ENCODE assay signal across 22 cellular contexts in the genomic region with DNA sequence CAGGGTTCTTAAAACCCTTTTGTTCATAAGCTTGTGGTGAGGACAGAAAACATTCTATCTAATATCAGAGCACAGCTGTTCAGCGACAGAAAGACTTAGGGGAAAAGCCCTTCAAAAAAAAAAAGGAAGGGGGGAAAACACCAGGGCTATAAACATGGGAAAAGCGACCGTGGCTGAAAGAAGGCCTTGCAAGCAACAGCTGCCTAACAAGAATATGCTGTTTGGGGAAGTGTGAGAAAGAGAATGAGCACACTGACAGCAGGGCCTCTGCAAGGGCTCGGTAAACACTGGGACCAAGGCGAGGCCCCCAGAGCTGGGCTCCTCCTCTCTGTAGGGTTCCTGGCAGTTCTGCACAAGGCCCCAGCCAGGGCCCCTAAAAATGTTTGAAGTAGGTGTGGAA. TPM values are rescaled to one million over a fixed set of nuclear protein-coding genes. Genes with fewer than 3 reads are reported as not detected.
DNase-seq lines count a peak whose midpoint lies in the region; ATAC-seq and TF ChIP-seq lines count a peak whose summit lies in the region.
"Had no signal": no experiment of that assay in that cellular context is flagged by ENCODE, and none has a peak within 500 bp of the region (broad histone marks: within the 10 kb centered on the region; RNA-seq: fewer than 3 reads in every experiment).

No MANE protein-coding gene starts in this region.

- H3K27ac Mint-ChIP-seq in WTC11 (no peak overlapping the region), neural progenitor cell (peak overlapping the region; percentile 54)
- H3K27ac Mint-ChIP-seq: HFFc6 had no signal

- ATAC-seq in WTC11 (peak; percentile 48; the same call in 1 of the 2 replicates), HG03442 (IDR thresholded peaks at IDR 0.05; ENCODE audit: unreplicated experiment) (no peak), HG03108 (IDR thresholded peaks at IDR 0.05; ENCODE audit: unreplicated experiment) (no peak)
- ATAC-seq: Panc1 had no signal

- H3K9me3 Mint-ChIP-seq in WTC11: no peaks in the 10 kb centered on the region
- peaks cover 3% of the 10 kb centered on the region for H3K9me3 Mint-ChIP-seq in neural progenitor cell

- H2AFZ ChIP-seq in neural progenitor cell (replicated peaks): peak overlapping the region; percentile 58

- H3K4me3 Mint-ChIP-seq in WTC11 (no peak overlapping the region), neural progenitor cell (no peak overlapping the region)
- H3K4me3 Mint-ChIP-seq: HFFc6 had no signal

- peaks cover 13% of the 10 kb centered on the region; the same call in 1 of the 2 replicates for H3K4me1 ChIP-seq in HUES64 (ENCODE audit: insufficient read depth, low read length)
- H3K4me1 ChIP-seq in neural progenitor cell: peaks cover 19% of the 10 kb centered on the region
- no peaks in the 10 kb centered on the region for H3K4me1 ChIP-seq in uterus
- H3K4me1 ChIP-seq: BE2C, sigmoid colon, testis had no signal

- H3K79me2 ChIP-seq in neural progenitor cell (ENCODE audit: low read depth): no peaks in the 10 kb centered on the region

- H3K9me3 ChIP-seq in HUES64 (ENCODE audit: insufficient read depth, low read depth, low read length) (no peaks in the 10 kb centered on the region), neural progenitor cell (ENCODE audit: low read depth) (no peaks in the 10 kb centered on the region), uterus (no peaks in the 10 kb centered on the region)
- H3K9me3 ChIP-seq: BE2C, sigmoid colon, testis had no signal

- H3K27me3 Mint-ChIP-seq in WTC11 (ENCODE audit: low read depth) (peaks cover 4% of the 10 kb centered on the region), neural progenitor cell (ENCODE audit: insufficient read depth, low read depth) (peaks cover 2% of the 10 kb centered on the region)

- POLR2A ChIA-PET in WTC11 (lab: Charles Lee): interaction anchor here (0.7 kb wide), 1 partner anchor 82 kb away, joined by 3 read pairs; no protein-coding TSS in a partner anchor

- no peak for TF ChIP-seq POLR2A in uterus (IDR thresholded peaks at IDR 0.05)

- peak overlapping the region; percentile 19 for H3K4me2 ChIP-seq in neural progenitor cell

- H3K4me3 ChIP-seq in GM12865 (ENCODE audit: low read depth, low read length): no peak overlapping the region
- H3K4me3 ChIP-seq in HUES64 (ENCODE audit: low read length): no peak overlapping the region
- H3K4me3 ChIP-seq in neural progenitor cell: no peak overlapping the region
- no peak overlapping the region for H3K4me3 ChIP-seq in uterus
- H3K4me3 ChIP-seq: sigmoid colon, testis had no signal

- CTCF ChIA-PET in WTC11 (lab: Charles Lee): interaction anchor here (1.0 to 1.1 kb wide), 2 partner anchors 30 to 130 kb away, joined by 3 to 4 read pairs; no protein-coding TSS in a partner anchor

- TF ChIP-seq CTCF in GM12865 (IDR thresholded peaks at IDR 0.05; ENCODE audit: insufficient read depth, low read depth, low read length, missing control alignments) (no peak), WTC11 (IDR thresholded peaks at IDR 0.05) (no peak), neural progenitor cell (IDR thresholded peaks at IDR 0.05) (no peak), uterus (IDR thresholded peaks at IDR 0.05) (no peak)

- no peaks in the 10 kb centered on the region for H4K20me1 ChIP-seq in neural progenitor cell (ENCODE audit: low read depth)

- H3K4me1 Mint-ChIP-seq in WTC11: peaks cover 36% of the 10 kb centered on the region
- peaks cover 25% of the 10 kb centered on the region for H3K4me1 Mint-ChIP-seq in neural progenitor cell

- H3K36me3 Mint-ChIP-seq in WTC11 (peaks cover 3% of the 10 kb centered on the region; the same call in 1 of the 2 replicates), neural progenitor cell (no peaks in the 10 kb centered on the region)

- WGBS in HUES64: 50% methylated on average over 5 of the region's 5 CpGs

- intact Hi-C loops in uterus (cut with DNase I; ENCODE audit: low total_unique reads): no loop called here

- H3K27me3 ChIP-seq in HUES64 (ENCODE audit: insufficient read depth, low read length) (no peaks in the 10 kb centered on the region), neural progenitor cell (no peaks in the 10 kb centered on the region), uterus (no peaks in the 10 kb centered on the region)
- H3K27me3 ChIP-seq: sigmoid colon, testis had no signal

- 0 out of 2 replicates have a peak overlapping the region, but pooled peaks have one; percentile 2 for H3K9ac ChIP-seq in HUES64 (ENCODE audit: low read depth, low read length)
- no peak overlapping the region for H3K9ac ChIP-seq in neural progenitor cell

- DNase-seq in GM12865 (ENCODE audit: low read depth) (peak; percentile 62), WTC11 (ENCODE audit: low spot score) (no peak), neural progenitor cell (ENCODE audit: low spot score) (peak; percentile 10), uterus (no peak), C1 segment of cervical spinal cord (lab: John Stamatoyannopoulos, UW) (no peak)
- DNase-seq: activated effector memory CD4-positive, alpha-beta T cell treated with anti-CD3 and anti-CD28 coated beads, Interleukin-2, amount 50 U/mL, for 16 hours; anterior cingulate cortex; BE2C; DMS53; foreskin melanocyte; HFFc6; NCI-H2029; NCI-H524 treated with DMSO at 0.1 percent for 48 hours; sigmoid colon; stimulated activated CD4-positive, alpha-beta T cell treated with anti-CD3 and anti-CD28 coated beads, Interleukin-4, amount 100 ng/mL, for 1 hour; stimulated activated CD8-positive, alpha-beta memory T cell treated with anti-CD3 and anti-CD28 coated beads, Interleukin-4, amount 100 ng/mL, for 48 hours; SW 1271; testis had no signal

- H3K36me3 ChIP-seq in HUES64 (ENCODE audit: insufficient read depth, low read length) (no peaks in the 10 kb centered on the region), neural progenitor cell (no peaks in the 10 kb centered on the region), uterus (no peaks in the 10 kb centered on the region)
- H3K36me3 ChIP-seq: BE2C, sigmoid colon had no signal

- peaks cover 6% of the 10 kb centered on the region for H3F3A ChIP-seq in neural progenitor cell (ENCODE audit: low read depth)

- H3K27ac ChIP-seq in HUES64 (ENCODE audit: low read depth, low read length): no peak overlapping the region
- H3K27ac ChIP-seq in neural progenitor cell: no peak overlapping the region
- no peak overlapping the region for H3K27ac ChIP-seq in uterus
- H3K27ac ChIP-seq: sigmoid colon, testis had no signal

TF ChIP-seq in WTC11, 78 proteins besides CTCF, POLR2A, EP300 and RAD21 (continues in another document):
- no peak for TF ChIP-seq PRRX2 (CRISPR knock-in tag; IDR thresholded peaks at IDR 0.05)
- TF ChIP-seq, protein P1, sequence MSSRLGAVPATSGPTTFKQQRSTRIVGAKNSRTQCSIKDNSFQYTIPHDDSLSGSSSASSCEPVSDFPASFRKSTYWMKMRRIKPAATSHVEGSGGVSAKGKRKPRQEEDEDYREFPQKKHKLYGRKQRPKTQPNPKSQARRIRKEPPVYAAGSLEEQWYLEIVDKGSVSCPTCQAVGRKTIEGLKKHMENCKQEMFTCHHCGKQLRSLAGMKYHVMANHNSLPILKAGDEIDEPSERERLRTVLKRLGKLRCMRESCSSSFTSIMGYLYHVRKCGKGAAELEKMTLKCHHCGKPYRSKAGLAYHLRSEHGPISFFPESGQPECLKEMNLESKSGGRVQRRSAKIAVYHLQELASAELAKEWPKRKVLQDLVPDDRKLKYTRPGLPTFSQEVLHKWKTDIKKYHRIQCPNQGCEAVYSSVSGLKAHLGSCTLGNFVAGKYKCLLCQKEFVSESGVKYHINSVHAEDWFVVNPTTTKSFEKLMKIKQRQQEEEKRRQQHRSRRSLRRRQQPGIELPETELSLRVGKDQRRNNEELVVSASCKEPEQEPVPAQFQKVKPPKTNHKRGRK (CRISPR knock-in tag; IDR thresholded peaks at IDR 0.05; ENCODE audit: borderline replicate concordance): no peak
- TF ChIP-seq NR3C1 (CRISPR knock-in tag; conservative IDR thresholded peaks at IDR 0.05; ENCODE audit: low read depth): no peak
- no peak for TF ChIP-seq ELF4 (CRISPR knock-in tag; IDR thresholded peaks at IDR 0.05; ENCODE audit: low read depth)
- TF ChIP-seq ESRRA (CRISPR knock-in tag; IDR thresholded peaks at IDR 0.05; ENCODE audit: borderline replicate concordance): no peak
- TF ChIP-seq RORB (CRISPR knock-in tag; IDR thresholded peaks at IDR 0.05): no peak
- TF ChIP-seq, protein P2, sequence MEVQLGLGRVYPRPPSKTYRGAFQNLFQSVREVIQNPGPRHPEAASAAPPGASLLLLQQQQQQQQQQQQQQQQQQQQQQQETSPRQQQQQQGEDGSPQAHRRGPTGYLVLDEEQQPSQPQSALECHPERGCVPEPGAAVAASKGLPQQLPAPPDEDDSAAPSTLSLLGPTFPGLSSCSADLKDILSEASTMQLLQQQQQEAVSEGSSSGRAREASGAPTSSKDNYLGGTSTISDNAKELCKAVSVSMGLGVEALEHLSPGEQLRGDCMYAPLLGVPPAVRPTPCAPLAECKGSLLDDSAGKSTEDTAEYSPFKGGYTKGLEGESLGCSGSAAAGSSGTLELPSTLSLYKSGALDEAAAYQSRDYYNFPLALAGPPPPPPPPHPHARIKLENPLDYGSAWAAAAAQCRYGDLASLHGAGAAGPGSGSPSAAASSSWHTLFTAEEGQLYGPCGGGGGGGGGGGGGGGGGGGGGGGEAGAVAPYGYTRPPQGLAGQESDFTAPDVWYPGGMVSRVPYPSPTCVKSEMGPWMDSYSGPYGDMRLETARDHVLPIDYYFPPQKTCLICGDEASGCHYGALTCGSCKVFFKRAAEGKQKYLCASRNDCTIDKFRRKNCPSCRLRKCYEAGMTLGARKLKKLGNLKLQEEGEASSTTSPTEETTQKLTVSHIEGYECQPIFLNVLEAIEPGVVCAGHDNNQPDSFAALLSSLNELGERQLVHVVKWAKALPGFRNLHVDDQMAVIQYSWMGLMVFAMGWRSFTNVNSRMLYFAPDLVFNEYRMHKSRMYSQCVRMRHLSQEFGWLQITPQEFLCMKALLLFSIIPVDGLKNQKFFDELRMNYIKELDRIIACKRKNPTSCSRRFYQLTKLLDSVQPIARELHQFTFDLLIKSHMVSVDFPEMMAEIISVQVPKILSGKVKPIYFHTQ (CRISPR knock-in tag; IDR thresholded peaks at IDR 0.05): no peak

RNA-seq across cellular contexts. Expression of a gene that starts 27.4 kb away (rescaled TPM):
- 54.8 TPM for polyA plus RNA-seq in HUES64 (2013, experiment 1 of 2)
- polyA plus RNA-seq in HUES64 (2013, experiment 2 of 2): 65.7 TPM
- total RNA-seq in WTC11 (2021) (194 to 266 TPM (median 261 TPM) in 3 replicates), neural progenitor cell (ENCODE audit: low replicate concordance) (95.8 and 103 TPM in 2 replicates), uterus (100 to 1,000 TPM in 2 of 4 donors, 10 to 100 TPM in 2; 49.4 to 210 (median 100) TPM)

Comparison
In these comparisons a context has a peak if more than half of its experiments do, and no peak if none do; other contexts are left out.
1. DNase-seq: peak in GM12865 (single experiment) and neural progenitor cell (single experiment); none in WTC11 (single experiment), uterus (0 of 2) and C1 segment of cervical spinal cord (0 of 14).